ENCODE assay signal across 8 cellular contexts in the genomic region with DNA sequence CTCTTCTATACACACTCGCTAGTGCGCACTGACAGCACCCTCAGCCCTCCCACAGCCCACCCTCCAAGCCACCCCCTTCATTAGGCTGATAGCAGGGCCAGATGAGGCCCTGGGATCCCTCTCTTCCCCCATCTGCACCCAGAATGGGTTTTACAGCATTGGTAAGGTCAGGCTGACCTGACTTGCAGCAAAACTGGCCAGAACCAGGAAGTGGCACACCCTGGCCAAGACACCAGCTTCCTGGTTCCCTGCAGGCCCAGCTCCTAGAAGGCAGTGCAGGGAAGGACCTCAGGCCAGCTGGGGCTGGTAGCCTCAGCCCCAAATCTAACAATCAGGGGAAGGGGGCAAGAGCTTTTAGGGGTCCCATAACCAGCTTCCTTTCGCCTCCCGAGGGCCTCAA. TPM values are rescaled to one million over a fixed set of nuclear protein-coding genes. Genes with fewer than 3 reads are reported as not detected.
A peak's percentile ranks its signal among the peaks of the same experiment; 100 is the strongest.
DNase-seq lines count a peak whose midpoint lies in the region; ATAC-seq and TF ChIP-seq lines count a peak whose summit lies in the region.

No MANE protein-coding gene starts in this region.

- H3K4me3 Mint-ChIP-seq in activated T-helper 17 cell treated with anti-CD3 and anti-CD28 coated beads, Interleukin-2, amount 50 U/mL, for 72 hours: no peak overlapping the region

- H3K4me3 ChIP-seq in MG63 (no peak overlapping the region), muscle layer of colon (ENCODE audit: low read depth in 1 of 2, low read length in 2 of 2) (no peak overlapping the region)

- H3K27me3 ChIP-seq in MG63 (no peaks in the 10 kb centered on the region), muscle layer of colon (ENCODE audit: control insufficient read depth in 1 of 2, insufficient read depth in 2 of 2, low read length in 2 of 2) (no peaks in the 10 kb centered on the region)

- H3K27ac ChIP-seq in 22Rv1 (peak overlapping the region; percentile 47; the same call in 1 of the 2 replicates), caudate nucleus (ENCODE audit: low read depth, low read length) (peak overlapping the region; percentile 92), muscle layer of colon (ENCODE audit: low read depth, low read length) (peak overlapping the region; percentile 94)

- H3K9me3 ChIP-seq in MG63 (no peaks in the 10 kb centered on the region), muscle layer of colon (ENCODE audit: low read length) (no peaks in the 10 kb centered on the region)

- H3K4me1 Mint-ChIP-seq in activated T-helper 17 cell treated with anti-CD3 and anti-CD28 coated beads, Interleukin-2, amount 50 U/mL, for 72 hours: peaks cover 5% of the 10 kb centered on the region

- peaks cover 87% of the 10 kb centered on the region for H3K4me1 ChIP-seq in muscle layer of colon (ENCODE audit: insufficient read depth, low read length)

- H3K36me3 Mint-ChIP-seq in activated T-helper 17 cell treated with anti-CD3 and anti-CD28 coated beads, Interleukin-2, amount 50 U/mL, for 72 hours (ENCODE audit: low read depth): no peaks in the 10 kb centered on the region

- H3K9me3 Mint-ChIP-seq in activated T-helper 17 cell treated with anti-CD3 and anti-CD28 coated beads, Interleukin-2, amount 50 U/mL, for 72 hours: no peaks in the 10 kb centered on the region

- DNase-seq in MG63 (peak; percentile 39), caudate nucleus (lab: John Stamatoyannopoulos, UW) (peak in 2 of 61 donors; percentile 32 to 65), NCI-H510A treated with DMSO at 0.1 percent for 48 hours (lab: John Stamatoyannopoulos, UW) (no peak), activated gamma-delta T cell treated with Interleukin-2 at 50 U/mL for 16 hours (no peak)

- H3K27me3 Mint-ChIP-seq in activated T-helper 17 cell treated with anti-CD3 and anti-CD28 coated beads, Interleukin-2, amount 50 U/mL, for 72 hours: peaks cover 3% of the 10 kb centered on the region

- no peak overlapping the region for H3K27ac Mint-ChIP-seq in activated T-helper 17 cell treated with anti-CD3 and anti-CD28 coated beads, Interleukin-2, amount 50 U/mL, for 72 hours

- TF ChIP-seq CTCF in 22Rv1 (IDR thresholded peaks at IDR 0.05): no peak

- H3K9ac ChIP-seq in muscle layer of colon (ENCODE audit: low read length): peak overlapping the region; percentile 39

- ATAC-seq in activated T-helper 17 cell treated with anti-CD3 and anti-CD28 coated beads, Interleukin-2, amount 50 U/mL, for 72 hours (replicated peaks): no peak
- no peak for ATAC-seq in HG02840 (IDR thresholded peaks at IDR 0.05; ENCODE audit: low FRiP score, unreplicated experiment)

- H3K36me3 ChIP-seq in MG63 (0 out of 2 replicates have a peak, but pooled peaks cover 6% of the 10 kb centered on the region), muscle layer of colon (ENCODE audit: insufficient read depth, low read length) (no peaks in the 10 kb centered on the region)

RNA-seq across cellular contexts. Expression of a gene that starts 50.0 kb away (rescaled TPM):
- total RNA-seq in MG63 (2014; rRNA removed; shearing (Covaris generic); ENCODE audit: low replicate concordance): 34.0 and 52.0 TPM in 2 replicates
- total RNA-seq in activated T-helper 17 cell treated with anti-CD3 and anti-CD28 coated beads, Interleukin-2, amount 50 U/mL, for 72 hours: 10 to 100 TPM; 27.5 to 48.5 TPM

RNA-seq across cellular contexts. Expression of a gene that starts 55.4 kb away (rescaled TPM):
- 3.0 and 10.2 TPM in 2 replicates for total RNA-seq in MG63 (2014; rRNA removed; shearing (Covaris generic); ENCODE audit: low replicate concordance)
- under 1 TPM; 0.15 to 0.56 TPM for total RNA-seq in activated T-helper 17 cell treated with anti-CD3 and anti-CD28 coated beads, Interleukin-2, amount 50 U/mL, for 72 hours
